8 cellular contexts compared by ENCODE assay signal in genomic region chr5:107670028-107670926, GRCh38. TPM values are rescaled to one million over a fixed set of nuclear protein-coding genes. Genes with fewer than 3 reads are reported as not detected.
DNase-seq lines count a peak whose midpoint lies in the region; ATAC-seq and TF ChIP-seq lines count a peak whose summit lies in the region.

No MANE protein-coding gene starts in this region.

- peaks cover 83% of the 10 kb centered on the region for H3K36me3 Mint-ChIP-seq in Calu3 (ENCODE audit: insufficient read depth, unreplicated experiment)
- no peaks in the 10 kb centered on the region for H3K36me3 Mint-ChIP-seq in memory B cell
- no peaks in the 10 kb centered on the region for H3K36me3 Mint-ChIP-seq in type B pancreatic cell

- H3K4me1 ChIP-seq in Panc1 (ENCODE audit: control insufficient read depth, insufficient read depth, low read length) = peaks cover 19% of the 10 kb centered on the region

- peak; percentile 3; the same call in 1 of the 2 replicates for ATAC-seq in Panc1
- ATAC-seq in memory B cell (ENCODE audit: low read depth) = no peak

- H3K4me1 Mint-ChIP-seq in Calu3 (ENCODE audit: low read depth, unreplicated experiment) (peaks cover 20% of the 10 kb centered on the region), memory B cell (peaks cover 19% of the 10 kb centered on the region), type B pancreatic cell (ENCODE audit: unreplicated experiment) (peaks cover 20% of the 10 kb centered on the region)

- H3K4me3 Mint-ChIP-seq in Calu3 (ENCODE audit: low read depth, unreplicated experiment) (peak overlapping the region; percentile 94), memory B cell (peak overlapping the region; percentile 69), type B pancreatic cell (peak overlapping the region; percentile 98)

- H3K27me3 ChIP-seq in Panc1 (ENCODE audit: control insufficient read depth, insufficient read depth, low read length) = no peaks in the 10 kb centered on the region

- H3K9me3 Mint-ChIP-seq in Calu3 (ENCODE audit: low read depth, unreplicated experiment) = no peaks in the 10 kb centered on the region
- H3K9me3 Mint-ChIP-seq in memory B cell = no peaks in the 10 kb centered on the region
- H3K9me3 Mint-ChIP-seq in type B pancreatic cell = no peaks in the 10 kb centered on the region

- TF ChIP-seq CTCF in Calu3 (IDR thresholded peaks at IDR 0.05; ENCODE audit: unreplicated experiment) (no peak), Panc1 (IDR thresholded peaks at IDR 0.05) (no peak), type B pancreatic cell (conservative IDR thresholded peaks at IDR 0.05) (no peak)

- H3K27ac Mint-ChIP-seq in Calu3 (ENCODE audit: unreplicated experiment) = peak overlapping the region; percentile 89
- no peak overlapping the region for H3K27ac Mint-ChIP-seq in memory B cell
- peak overlapping the region; percentile 82 for H3K27ac Mint-ChIP-seq in type B pancreatic cell

- no TSS peak for BruUV-seq in Calu3 (replicated peaks; lab: Mats Ljungman, UMichigan)
- BruUV-seq in Panc1 (replicated peaks; lab: Mats Ljungman, UMichigan) = no TSS peak

- peak overlapping the region; percentile 92 for H3K27ac ChIP-seq in Panc1 (ENCODE audit: low read length)

- H3K27me3 Mint-ChIP-seq in Calu3 (ENCODE audit: unreplicated experiment) (no peaks in the 10 kb centered on the region), memory B cell (peaks cover 21% of the 10 kb centered on the region), type B pancreatic cell (peaks cover 9% of the 10 kb centered on the region)

- intact Hi-C loops in Calu3 (cut with micrococcal nuclease; ENCODE audit: unreplicated experiment) = loop anchor here (5.0 to 10.0 kb wide), 4 partner anchors 383 to 1545 kb away; no protein-coding TSS in a partner anchor
- intact Hi-C loops in Panc1 (cut with micrococcal nuclease; ENCODE audit: unreplicated experiment) = loop anchor here (5.0 to 10.0 kb wide), 2 partner anchors 98 to 555 kb away; no protein-coding TSS in a partner anchor

- CTCF ChIA-PET in Calu3 (lab: Charles Lee) (interaction anchor here (0.7 to 1.0 kb wide), 2 partner anchors 17 to 97 kb away, joined by 5 to 6 read pairs; no protein-coding TSS in a partner anchor), Panc1 (lab: Charles Lee) (interaction anchor here (0.6 kb wide), 1 partner anchor 66 kb away, joined by 7 read pairs; no protein-coding TSS in a partner anchor)

- peak overlapping the region; percentile 83 to 86 for H3K4me3 ChIP-seq in Panc1 (ENCODE audit: low read depth in 2 of 2, low read length in 2 of 2)

- POLR2A ChIA-PET in Panc1 (lab: Charles Lee) = interaction anchor here (0.6 kb wide), 1 partner anchor 9 kb away, joined by 6 read pairs; no protein-coding TSS in a partner anchor

- DNase-seq in Calu3 (no peak), H4 (ENCODE audit: low spot score) (peak; percentile 24), Panc1 (ENCODE audit: low read depth, low spot score) (no peak), dermis blood vessel endothelial cell (peak; percentile 57), memory B cell (ENCODE audit: low spot score in 2 of 2) (no peak), type B pancreatic cell (ENCODE audit: extremely low spot score, unreplicated experiment) (peak; percentile 75), DMS153 (lab: John Stamatoyannopoulos, UW) (no peak), UCSD-AML1 (lab: John Stamatoyannopoulos, UW; ENCODE audit: unreplicated experiment) (no peak)

- H3K9me3 ChIP-seq in Panc1 (ENCODE audit: control insufficient read depth, insufficient read depth, low read depth, low read length) = no peaks in the 10 kb centered on the region

- H3K36me3 ChIP-seq in Panc1 (ENCODE audit: control insufficient read depth, insufficient read depth, low read length) = peaks cover 3% of the 10 kb centered on the region; the same call in 1 of the 2 replicates

- in situ Hi-C loops in Panc1 (cut with HindIII; ENCODE audit: low pct_unique_long_range_greater_than_20kb, low sequenced_read_pairs) = no loop called here

RNA-seq across cellular contexts. Expression of gene EFNA5, which starts 0.5 kb away (rescaled TPM):
- total RNA-seq in Calu3 (2022) = 172 and 216 TPM in 2 replicates
- total RNA-seq in H4 (2014; rRNA removed; shearing (Covaris generic)) = 8.6 and 19.7 TPM in 2 replicates
- 30.5 TPM for total RNA-seq in Panc1 (2021; ENCODE audit: unreplicated experiment)
- 5.5 TPM for polyA plus RNA-seq in Panc1 (2012; ENCODE audit: insufficient read length)
- 36.1 and 77.0 TPM in 2 replicates for total RNA-seq in dermis blood vessel endothelial cell
- total RNA-seq in type B pancreatic cell (ENCODE audit: low replicate concordance) = 35.7 and 65.0 TPM in 2 replicates

Comparison
In these comparisons a context has a peak if more than half of its experiments do, and no peak if none do; other contexts are left out.
1. DNase-seq: peak in H4 (single experiment), dermis blood vessel endothelial cell (single experiment) and type B pancreatic cell (single experiment); none in Calu3 (single experiment), Panc1 (single experiment), memory B cell (0 of 2), DMS153 (single experiment) and UCSD-AML1 (single experiment).
2. Peak in every context shown above with its lines, with median percentiles within 50 percentile points of each other: H3K4me3 Mint-ChIP-seq.